11 cellular contexts compared by ENCODE assay signal in the genomic region with DNA sequence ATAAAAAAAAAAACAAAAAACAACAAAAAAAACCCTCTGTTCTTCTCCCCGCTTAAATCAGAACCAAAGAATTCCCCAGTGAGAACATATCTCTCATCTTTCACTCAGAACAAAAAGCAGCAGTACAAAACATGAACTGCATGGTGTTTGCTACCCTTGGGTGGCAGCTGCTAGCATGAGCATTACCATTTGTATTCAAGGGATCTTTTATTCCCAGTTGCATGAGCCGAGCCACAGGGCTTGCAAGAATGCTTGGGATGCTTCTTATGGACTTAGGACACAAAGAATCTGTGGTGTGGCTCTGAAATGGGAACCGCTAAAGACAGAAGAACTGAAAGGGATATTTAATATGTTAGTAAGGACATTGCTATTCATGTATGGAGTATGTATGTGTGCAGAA.
DNase-seq lines count a peak whose midpoint lies in the region; ATAC-seq and TF ChIP-seq lines count a peak whose summit lies in the region.
"Had no signal": no experiment of that assay in that cellular context is flagged by ENCODE, and none has a peak within 500 bp of the region (broad histone marks: within the 10 kb centered on the region; RNA-seq: fewer than 3 reads in every experiment).

No MANE protein-coding gene starts in this region.

- no peak for DNase-seq in Calu3
- peak; percentile 12 for DNase-seq in NCI-H128 (lab: John Stamatoyannopoulos, UW; ENCODE audit: unreplicated experiment)
- no peak for DNase-seq in chondrocyte (ENCODE audit: low spot score)
- DNase-seq in myocyte (ENCODE audit: low read depth) = peak; percentile 98
- no peak for DNase-seq in RPMI8226
- DNase-seq: activated CD4-positive, alpha-beta T cell treated with anti-CD3 and anti-CD28 coated beads, Interleukin-2, amount 10 ng/mL, durations not matched to agents 7 days and 5 days; NCI-H446 treated with DMSO at 0.1 percent for 48 hours had no signal

- H3K27ac Mint-ChIP-seq in Calu3 (ENCODE audit: unreplicated experiment) = peak overlapping the region; percentile 75
- H3K27ac Mint-ChIP-seq in chondrocyte (ENCODE audit: unreplicated experiment) = peak overlapping the region; percentile 71
- H3K27ac Mint-ChIP-seq: activated CD4-positive, alpha-beta T cell treated with anti-CD3 and anti-CD28 coated beads, Interleukin-2, amount 10 ng/mL, durations not matched to agents 7 days and 5 days; activated naive CD4-positive, alpha-beta T cell treated with anti-CD3 and anti-CD28 coated beads, Interleukin-2, amount 50 U/mL, for 24 hours had no signal

- no peak for TF ChIP-seq CTCF in Calu3 (IDR thresholded peaks at IDR 0.05; ENCODE audit: unreplicated experiment)
- TF ChIP-seq CTCF in chondrocyte (IDR thresholded peaks at IDR 0.05) = no peak

- H3K9me3 Mint-ChIP-seq in Calu3 (ENCODE audit: low read depth, unreplicated experiment) (no peaks in the 10 kb centered on the region), chondrocyte (ENCODE audit: low read depth) (no peaks in the 10 kb centered on the region)
- H3K9me3 Mint-ChIP-seq: activated CD4-positive, alpha-beta T cell treated with anti-CD3 and anti-CD28 coated beads, Interleukin-2, amount 10 ng/mL, durations not matched to agents 7 days and 5 days had no signal

- H3K27me3 Mint-ChIP-seq in Calu3 (ENCODE audit: unreplicated experiment) (no peaks in the 10 kb centered on the region), chondrocyte (ENCODE audit: low read depth) (no peaks in the 10 kb centered on the region)

- no peak for ATAC-seq in GM19395 (IDR thresholded peaks at IDR 0.05; ENCODE audit: unreplicated experiment)
- no peak for ATAC-seq in HG03521 (IDR thresholded peaks at IDR 0.05; ENCODE audit: unreplicated experiment)
- no peak for ATAC-seq in HG02642 (IDR thresholded peaks at IDR 0.05; ENCODE audit: poor library complexity, unreplicated experiment)

- H3K4me1 Mint-ChIP-seq in Calu3 (ENCODE audit: low read depth, unreplicated experiment) (peaks cover 22% of the 10 kb centered on the region), chondrocyte (ENCODE audit: low read depth) (peaks cover 32% of the 10 kb centered on the region)
- H3K4me1 Mint-ChIP-seq: activated CD4-positive, alpha-beta T cell treated with anti-CD3 and anti-CD28 coated beads, Interleukin-2, amount 10 ng/mL, durations not matched to agents 7 days and 5 days; activated naive CD4-positive, alpha-beta T cell treated with anti-CD3 and anti-CD28 coated beads, Interleukin-2, amount 50 U/mL, for 24 hours had no signal

- peak overlapping the region; percentile 29 for H3K4me3 Mint-ChIP-seq in Calu3 (ENCODE audit: low read depth, unreplicated experiment)
- no peak overlapping the region for H3K4me3 Mint-ChIP-seq in chondrocyte (ENCODE audit: unreplicated experiment)
- H3K4me3 Mint-ChIP-seq: activated CD4-positive, alpha-beta T cell treated with anti-CD3 and anti-CD28 coated beads, Interleukin-2, amount 10 ng/mL, durations not matched to agents 7 days and 5 days; activated naive CD4-positive, alpha-beta T cell treated with anti-CD3 and anti-CD28 coated beads, Interleukin-2, amount 50 U/mL, for 24 hours had no signal

- CTCF ChIA-PET in Calu3 (lab: Charles Lee) = no interaction called here

- BruUV-seq in Calu3 (replicated peaks; lab: Mats Ljungman, UMichigan) = no TSS peak

- H3K36me3 Mint-ChIP-seq in Calu3 (ENCODE audit: insufficient read depth, unreplicated experiment) (peaks cover 9% of the 10 kb centered on the region), chondrocyte (ENCODE audit: low read depth) (no peaks in the 10 kb centered on the region)
- H3K36me3 Mint-ChIP-seq: activated naive CD4-positive, alpha-beta T cell treated with anti-CD3 and anti-CD28 coated beads, Interleukin-2, amount 50 U/mL, for 24 hours had no signal

- intact Hi-C loops in Calu3 (cut with micrococcal nuclease; ENCODE audit: unreplicated experiment) = loop anchor here (2.0 to 5.0 kb wide), 2 partner anchors 104 to 207 kb away; no protein-coding TSS in a partner anchor

Comparison
In these comparisons a context has a peak if more than half of its experiments do, and no peak if none do; other contexts are left out.
1. DNase-seq: peak in NCI-H128 (single experiment) and myocyte (single experiment); none in Calu3 (single experiment), chondrocyte (single experiment) and RPMI8226 (single experiment).